Comparison of ENCODE assay signal across 24 cellular contexts in the genomic region with DNA sequence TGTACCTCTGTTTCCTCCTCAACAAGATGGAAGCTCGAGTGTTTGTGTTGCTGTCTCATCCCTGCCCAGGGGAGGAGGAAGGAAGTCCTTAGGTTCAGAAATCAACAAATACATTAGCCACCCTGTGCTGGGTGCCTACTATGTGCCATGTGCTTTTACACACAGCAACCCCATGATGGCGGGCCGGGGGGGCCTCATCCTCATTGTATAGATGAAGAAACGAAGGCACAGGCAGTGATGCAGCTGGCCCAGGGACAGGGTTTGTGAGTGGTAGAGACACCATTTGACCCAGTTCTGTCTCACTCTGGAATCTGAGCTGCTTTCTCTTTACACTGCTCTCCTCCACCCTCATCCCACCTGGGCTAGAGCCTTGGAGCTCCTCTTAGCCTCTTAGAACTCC. TPM values are rescaled to one million over a fixed set of nuclear protein-coding genes. Genes with fewer than 3 reads are reported as not detected.
DNase-seq lines count a peak whose midpoint lies in the region; ATAC-seq, FAIRE-seq and TF ChIP-seq lines count a peak whose summit lies in the region.
"Had no signal": no experiment of that assay in that cellular context is flagged by ENCODE, and none has a peak within 500 bp of the region (broad histone marks: within the 10 kb centered on the region; RNA-seq: fewer than 3 reads in every experiment).

No MANE protein-coding gene starts in this region.

- H3K4me3 ChIP-seq in bronchial epithelial cell (ENCODE audit: low read depth, low read length) (no peak overlapping the region), vagina (no peak overlapping the region)
- H3K4me3 ChIP-seq: dorsolateral prefrontal cortex, thoracic aorta had no signal

- no peaks in the 10 kb centered on the region for H3K36me3 ChIP-seq in bronchial epithelial cell (ENCODE audit: control insufficient read depth, insufficient read depth, low read length)
- peaks cover 0 to 12% of the 10 kb centered on the region in 2 donors for H3K36me3 ChIP-seq in vagina

- no peaks in the 10 kb centered on the region for H3K9me3 ChIP-seq in vagina
- H3K9me3 ChIP-seq: thoracic aorta had no signal

- H3K27ac ChIP-seq in vagina = peak overlapping the region; percentile 89
- H3K27ac ChIP-seq: thoracic aorta had no signal

- H3K27me3 ChIP-seq in bronchial epithelial cell (ENCODE audit: control insufficient read depth, insufficient read depth, low read length) (no peaks in the 10 kb centered on the region), vagina (no peaks in the 10 kb centered on the region)
- H3K27me3 ChIP-seq: dorsolateral prefrontal cortex had no signal

- ATAC-seq in Right ventricle myocardium superior (ENCODE audit: poor library complexity) = no peak
- no peak for ATAC-seq in GM19351 (IDR thresholded peaks at IDR 0.05; ENCODE audit: unreplicated experiment)
- no peak for ATAC-seq in HG02798 (IDR thresholded peaks at IDR 0.05; ENCODE audit: poor library complexity, unreplicated experiment)
- ATAC-seq: activated CD4-positive, alpha-beta T cell treated with anti-CD3 and anti-CD28 coated beads for 36 hours; sciatic nerve; stimulated activated naive CD8-positive, alpha-beta T cell treated with anti-CD3 and anti-CD28 coated beads, Interleukin-15, Interleukin-2, amounts not matched to agents 100 U/mL and 50 U/mL, for 24 hours had no signal

- intact Hi-C loops in Right ventricle myocardium superior (cut with DNase I) (no loop called here), cardiac septum (cut with DNase I) (no loop called here), vagina (cut with DNase I) (no loop called here)

- peak; percentile 77 for FAIRE-seq in bronchial epithelial cell (lab: Jason Lieb, UNC)
- FAIRE-seq: astrocyte, endothelial cell of umbilical vein, kidney had no signal

- no peak for TF ChIP-seq CTCF in bronchial epithelial cell (IDR thresholded peaks at IDR 0.05; ENCODE audit: insufficient read depth, low read length, severe bottlenecking)
- no peak for TF ChIP-seq CTCF in vagina (IDR thresholded peaks at IDR 0.05)

- TF ChIP-seq POLR2A in vagina (IDR thresholded peaks at IDR 0.05) = no peak

- DNase-seq in Right ventricle myocardium superior (peak; percentile 40), cardiac septum (ENCODE audit: low spot score) (no peak), bronchial epithelial cell (ENCODE audit: low read depth) (no peak), vagina (ENCODE audit: extremely low spot score in 2 of 2) (no peak)
- DNase-seq: activated CD4-positive, alpha-beta T cell treated with anti-CD3 and anti-CD28 coated beads for 36 hours; C1 segment of cervical spinal cord; cerebellar nuclear complex; dorsolateral prefrontal cortex; kidney; NCI-H1048; NCI-H187; NCI-H2171 treated with DMSO at 0.1 percent for 48 hours; NCI-H524 treated with DMSO at 0.1 percent for 48 hours; stimulated activated CD4-positive, alpha-beta T cell treated with anti-CD3 and anti-CD28 coated beads, Interleukin-4, amount 100 ng/mL, for 4 hours; stimulated activated naive CD8-positive, alpha-beta T cell treated with anti-CD3 and anti-CD28 coated beads, Interleukin-15, Interleukin-2, amounts not matched to agents 100 U/mL and 50 U/mL, for 24 hours had no signal

- peaks cover 31% of the 10 kb centered on the region for H3K4me1 ChIP-seq in vagina

RNA-seq across cellular contexts. Expression of a gene that starts 1.9 kb away (rescaled TPM):
- 11.6 TPM for total RNA-seq in Right ventricle myocardium superior
- total RNA-seq in cardiac septum = 12.7 TPM
- 0.53 and 0.64 TPM in 2 replicates for total RNA-seq in bronchial epithelial cell
- total RNA-seq in vagina = 94.3 TPM
- total RNA-seq: SK-MEL-5 had no signal

RNA-seq across cellular contexts. Expression of a gene that starts 4.7 kb away (rescaled TPM):
- total RNA-seq in Right ventricle myocardium superior = not detected
- total RNA-seq in cardiac septum = not detected
- total RNA-seq in bronchial epithelial cell = not detected in 2 replicates
- total RNA-seq in vagina = not detected
- total RNA-seq: activated CD4-positive, alpha-beta T cell treated with anti-CD3 and anti-CD28 coated beads for 36 hours; astrocyte; endothelial cell of umbilical vein; kidney; LHCN-M2; lower leg skin; sciatic nerve; SK-MEL-5; thoracic aorta had no signal

RNA-seq across cellular contexts. Expression of a gene that starts 25.0 kb away (rescaled TPM):
- total RNA-seq in Right ventricle myocardium superior = not detected
- total RNA-seq in cardiac septum = not detected
- not detected in 2 replicates for total RNA-seq in bronchial epithelial cell
- not detected for total RNA-seq in vagina
- total RNA-seq: activated CD4-positive, alpha-beta T cell treated with anti-CD3 and anti-CD28 coated beads for 36 hours; astrocyte; endothelial cell of umbilical vein; kidney; LHCN-M2; lower leg skin; sciatic nerve; SK-MEL-5; thoracic aorta had no signal

RNA-seq across cellular contexts. Expression of a gene that starts 39.5 kb away (rescaled TPM):
- 0.05 TPM for total RNA-seq in Right ventricle myocardium superior
- 0.54 TPM for total RNA-seq in cardiac septum
- 1.1 and 5.1 TPM in 2 replicates for total RNA-seq in bronchial epithelial cell
- 4.2 TPM for total RNA-seq in vagina

RNA-seq across cellular contexts. Expression of a gene that starts 57.6 kb away (rescaled TPM):
- 10.1 TPM for total RNA-seq in Right ventricle myocardium superior
- 15.5 TPM for total RNA-seq in cardiac septum
- 38.7 and 44.5 TPM in 2 replicates for total RNA-seq in bronchial epithelial cell
- total RNA-seq in vagina = 22.8 TPM
